8 cellular contexts compared by ENCODE assay signal in the genomic region with DNA sequence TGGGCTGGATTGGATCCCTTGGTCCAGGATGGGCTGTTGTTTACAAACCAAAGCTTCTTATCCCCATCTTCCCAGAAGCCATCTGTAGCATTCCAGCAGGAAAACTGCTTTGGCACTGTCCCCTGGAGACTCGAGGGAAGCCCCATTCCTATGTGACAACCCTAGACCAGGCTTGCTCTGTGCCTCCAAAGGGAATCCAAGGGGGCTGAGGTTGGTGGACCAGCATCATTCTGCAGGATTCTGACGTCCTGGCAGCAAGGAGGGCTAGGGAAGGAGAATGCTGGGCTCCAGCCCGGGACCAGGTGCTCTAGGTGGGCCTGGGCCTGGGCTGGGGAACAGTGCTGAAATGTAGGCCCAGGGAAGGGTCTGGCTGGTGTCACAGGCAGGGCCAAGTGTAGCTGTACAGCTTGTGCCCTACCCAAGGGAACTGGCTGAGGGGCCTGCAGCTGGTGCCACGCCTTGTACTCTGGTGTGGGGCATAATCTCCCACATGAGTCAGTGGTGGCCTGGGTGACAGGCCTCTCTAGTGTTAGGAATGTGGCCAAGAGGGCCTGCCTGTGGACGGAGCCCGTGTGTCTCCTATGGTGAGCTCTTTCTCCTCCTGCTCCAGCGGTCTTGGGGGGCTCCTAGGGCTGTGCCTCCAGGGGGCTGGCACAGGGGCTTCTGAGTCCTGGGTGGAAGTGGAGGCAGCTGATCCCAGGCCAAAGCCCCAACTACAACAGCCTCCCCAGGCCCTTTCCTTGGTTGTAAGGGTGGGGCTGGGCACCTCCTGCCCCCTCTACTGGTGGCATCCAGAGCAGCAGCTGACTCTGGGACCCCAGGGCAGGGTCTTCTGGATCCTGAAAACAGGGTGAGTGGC. TPM values are rescaled to one million over a fixed set of nuclear protein-coding genes. Genes with fewer than 3 reads are reported as not detected.
DNase-seq lines count a peak whose midpoint lies in the region; TF ChIP-seq lines count a peak whose summit lies in the region.

No MANE protein-coding gene starts in this region.

- no peak for TF ChIP-seq EP300 in esophagus muscularis mucosa (IDR thresholded peaks at IDR 0.05)

- H3K36me3 ChIP-seq in esophagus muscularis mucosa: no peaks in the 10 kb centered on the region
- H3K36me3 ChIP-seq in A673 (ENCODE audit: insufficient read depth, low read length, poor library complexity, severe bottlenecking): no peaks in the 10 kb centered on the region

- WGBS in esophagus muscularis mucosa: no CpG with 5 or more reads among the region's 7 CpGs

- H3K9me3 ChIP-seq in esophagus muscularis mucosa: no peaks in the 10 kb centered on the region
- H3K9me3 ChIP-seq in A673 (ENCODE audit: low read depth, low read length, poor library complexity, severe bottlenecking): no peaks in the 10 kb centered on the region

- no peak for TF ChIP-seq POLR2A in esophagus muscularis mucosa (IDR thresholded peaks at IDR 0.05; ENCODE audit: low read depth)

- H3K4me3 ChIP-seq in esophagus muscularis mucosa: no peak overlapping the region
- no peak overlapping the region for H3K4me3 ChIP-seq in A673 (ENCODE audit: low read depth, low read length, poor library complexity, severe bottlenecking)

- CTCF ChIA-PET in A673 (lab: Charles Lee): no interaction called here

- DNase-seq in EH (ENCODE audit: low read depth): peak; percentile 83
- DNase-seq in NCI-H1694 (lab: John Stamatoyannopoulos, UW): peak; percentile 20
- peak; percentile 80 for DNase-seq in esophagus muscularis mucosa (ENCODE audit: extremely low spot score)
- peak; percentile 79 for DNase-seq in posterior vena cava (ENCODE audit: low spot score)
- no peak for DNase-seq in A673 (ENCODE audit: low spot score)
- no peak for DNase-seq in kidney glomerular epithelial cell (lab: John Stamatoyannopoulos, UW)
- DNase-seq in DMS153 treated with DMSO at 0.1 percent for 48 hours (lab: John Stamatoyannopoulos, UW; ENCODE audit: unreplicated experiment): no peak
- DNase-seq in dermis blood vessel endothelial cell: no peak

- POLR2A ChIA-PET in A673 (lab: Charles Lee; ENCODE audit: low non-redundant PET): no interaction called here

- H3K27me3 ChIP-seq in esophagus muscularis mucosa: no peaks in the 10 kb centered on the region
- H3K27me3 ChIP-seq in A673 (replicated peaks; ENCODE audit: insufficient read depth, low read depth, low read length, poor library complexity): no peaks in the 10 kb centered on the region

- peaks cover 33 to 43% (median 38%) of the 10 kb centered on the region in 4 donors for H3K4me1 ChIP-seq in esophagus muscularis mucosa
- peaks cover 7% of the 10 kb centered on the region for H3K4me1 ChIP-seq in A673 (ENCODE audit: insufficient read depth, low read length, poor library complexity, severe bottlenecking)

- no TSS peak for BruUV-seq in A673 (replicated peaks; lab: Mats Ljungman, UMichigan)

- intact Hi-C loops in esophagus muscularis mucosa (cut with DNase I) (no loop called here), posterior vena cava (cut with DNase I) (no loop called here), A673 (cut with micrococcal nuclease; ENCODE audit: unreplicated experiment) (no loop called here)

- H3K27ac ChIP-seq in esophagus muscularis mucosa (replicated peaks in 1 of 4) (peak overlapping the region; percentile 12 to 66 (median 40)), A673 (ENCODE audit: low read depth, low read length, poor library complexity, severe bottlenecking) (no peak overlapping the region)

- TF ChIP-seq CTCF in esophagus muscularis mucosa (IDR thresholded peaks at IDR 0.05) (peak in 1 of 3 experiments; percentile 17), A673 (conservative IDR thresholded peaks at IDR 0.05; ENCODE audit: low read depth, low read length) (no peak)

RNA-seq across cellular contexts. Expression of gene TRIM8, which starts 25.2 kb away (rescaled TPM):
- total RNA-seq in esophagus muscularis mucosa (100 to 1,000 TPM; 103 to 170 (median 159) TPM), posterior vena cava (100 to 1,000 TPM; 122 to 125 TPM), A673 (2021) (29.4 and 32.0 TPM in 2 replicates), dermis blood vessel endothelial cell (65.7 and 124 TPM in 2 replicates)

RNA-seq across cellular contexts. Expression of gene ARL3, which starts 44.8 kb away (rescaled TPM):
- 1 to 10 TPM; 7.9 to 9.8 (median 8.4) TPM for total RNA-seq in esophagus muscularis mucosa
- total RNA-seq in posterior vena cava: 10 to 100 TPM in 1 of 2 donors, 1 to 10 TPM in 1; 9.7 to 11.6 TPM
- total RNA-seq in A673 (2021): 14.9 and 17.2 TPM in 2 replicates
- 3.6 and 4.6 TPM in 2 replicates for total RNA-seq in dermis blood vessel endothelial cell

RNA-seq across cellular contexts. Expression of gene SFXN2, which starts 45.0 kb away (rescaled TPM):
- total RNA-seq in esophagus muscularis mucosa: 1 to 10 TPM; 1.2 to 4.0 (median 2.9) TPM
- 1 to 10 TPM; 2.4 to 6.5 TPM for total RNA-seq in posterior vena cava
- 19.5 and 24.6 TPM in 2 replicates for total RNA-seq in A673 (2021)
- total RNA-seq in dermis blood vessel endothelial cell: 7.1 and 13.7 TPM in 2 replicates

Comparison
In these comparisons a context has a peak if more than half of its experiments do, and no peak if none do; other contexts are left out.
1. DNase-seq: peak in EH (single experiment), NCI-H1694 (single experiment), esophagus muscularis mucosa (single experiment) and posterior vena cava (single experiment); none in A673 (single experiment), kidney glomerular epithelial cell (single experiment), DMS153 treated with DMSO at 0.1 percent for 48 hours (single experiment) and dermis blood vessel endothelial cell (single experiment).